8 cellular contexts compared by ENCODE assay signal in genomic region chr1:236282719-236283118, GRCh38. TPM values are rescaled to one million over a fixed set of nuclear protein-coding genes. Genes with fewer than 3 reads are reported as not detected.
DNase-seq lines count a peak whose midpoint lies in the region; ATAC-seq and TF ChIP-seq lines count a peak whose summit lies in the region.

No MANE protein-coding gene starts in this region.

- H4K20me1 ChIP-seq in OCI-LY1 (ENCODE audit: insufficient read depth, low read length): no peaks in the 10 kb centered on the region

- H3K9ac ChIP-seq in OCI-LY1 (ENCODE audit: low read length) (peak overlapping the region; percentile 57; the same call in 1 of the 2 replicates), parathyroid adenoma (no peak overlapping the region)

- ATAC-seq in aorta (ENCODE audit: low FRiP score) (no peak), HG02885 (IDR thresholded peaks at IDR 0.05; ENCODE audit: poor library complexity, unreplicated experiment) (no peak), GM18511 (IDR thresholded peaks at IDR 0.05; ENCODE audit: unreplicated experiment) (no peak), esophagus mucosa (no peak)

- no peaks in the 10 kb centered on the region for H3F3A ChIP-seq in OCI-LY1 (ENCODE audit: insufficient read depth, low read length)

- H3K9me2 ChIP-seq in OCI-LY1 (ENCODE audit: low read depth, low read length): no peaks in the 10 kb centered on the region

- peak overlapping the region; percentile 92 for H3K4me2 ChIP-seq in OCI-LY1 (ENCODE audit: low read length)
- no peak overlapping the region for H3K4me2 ChIP-seq in parathyroid adenoma (ENCODE audit: low read length)

- H3K4me3 Mint-ChIP-seq in endothelial cell (ENCODE audit: unreplicated experiment): peak overlapping the region; percentile 65

- H3K36me3 ChIP-seq in OCI-LY1 (ENCODE audit: insufficient read depth, low read length) (no peaks in the 10 kb centered on the region), parathyroid adenoma (ENCODE audit: control insufficient read depth, insufficient read depth, low read length) (no peaks in the 10 kb centered on the region), aorta (ENCODE audit: control insufficient read depth in 1 of 2, insufficient read depth in 2 of 2, low read length in 1 of 2) (no peaks in the 10 kb centered on the region)

- H3K79me2 ChIP-seq in OCI-LY1 (ENCODE audit: insufficient read depth, low read length) (no peaks in the 10 kb centered on the region), parathyroid adenoma (peaks cover 5% of the 10 kb centered on the region)

- H2AFZ ChIP-seq in OCI-LY1 (ENCODE audit: low read length): no peak overlapping the region
- peak overlapping the region; percentile 93 for H2AFZ ChIP-seq in parathyroid adenoma

- H3K4me1 ChIP-seq in OCI-LY1 (ENCODE audit: insufficient read depth, low read length, severe bottlenecking) (peaks cover 41% of the 10 kb centered on the region), parathyroid adenoma (no peaks in the 10 kb centered on the region), aorta (ENCODE audit: control insufficient read depth in 1 of 2, insufficient read depth in 2 of 2, low read length in 2 of 2) (peaks cover 0 to 6% of the 10 kb centered on the region in 2 donors)

- no peaks in the 10 kb centered on the region for H3K9me3 Mint-ChIP-seq in endothelial cell (ENCODE audit: unreplicated experiment)

- WGBS in aorta, 2 donors: 70% methylated on average over 2 of the region's 2 CpGs

- no peaks in the 10 kb centered on the region for H3K36me3 Mint-ChIP-seq in endothelial cell (ENCODE audit: low read depth, unreplicated experiment)

- H3K9me3 ChIP-seq in OCI-LY1 (ENCODE audit: low read length) (no peaks in the 10 kb centered on the region), parathyroid adenoma (ENCODE audit: control insufficient read depth, low read length) (no peaks in the 10 kb centered on the region), aorta (ENCODE audit: control insufficient read depth, low read length) (no peaks in the 10 kb centered on the region)

- H3K4me1 Mint-ChIP-seq in endothelial cell (ENCODE audit: unreplicated experiment): peaks cover 15% of the 10 kb centered on the region

- TF ChIP-seq CTCF in OCI-LY1 (IDR thresholded peaks at IDR 0.05; ENCODE audit: low read length) (no peak), endothelial cell (IDR thresholded peaks at IDR 0.05; ENCODE audit: unreplicated experiment) (no peak), parathyroid adenoma (IDR thresholded peaks at IDR 0.05) (no peak)

- H3K4me3 ChIP-seq in GM08714 (ENCODE audit: low read length) (peak overlapping the region; percentile 88), OCI-LY1 (ENCODE audit: low read depth, low read length, poor library complexity, severe bottlenecking) (peak overlapping the region; percentile 83), parathyroid adenoma (ENCODE audit: low read depth, low read length) (peak overlapping the region; percentile 83), aorta (ENCODE audit: low read length in 2 of 2) (no peak overlapping the region)

- H3K27me3 ChIP-seq in OCI-LY1 (ENCODE audit: insufficient read depth, low read length) (no peaks in the 10 kb centered on the region), parathyroid adenoma (ENCODE audit: control insufficient read depth, insufficient read depth, low read length) (no peaks in the 10 kb centered on the region), aorta (ENCODE audit: control insufficient read depth in 1 of 2, insufficient read depth in 2 of 2, low read length in 1 of 2) (no peaks in the 10 kb centered on the region)

- H3K27ac ChIP-seq in OCI-LY1 (ENCODE audit: low read depth, low read length, poor library complexity, severe bottlenecking): peak overlapping the region; percentile 11
- no peak overlapping the region for H3K27ac ChIP-seq in parathyroid adenoma
- no peak overlapping the region for H3K27ac ChIP-seq in aorta (ENCODE audit: low read depth in 1 of 2, low read length in 2 of 2)

- intact Hi-C loops in aorta (cut with DNase I): no loop called here

- H3K27ac Mint-ChIP-seq in endothelial cell (ENCODE audit: unreplicated experiment): no peak overlapping the region

- DNase-seq in endothelial cell (ENCODE audit: low spot score) (no peak), aorta (no peak)

- H3K27me3 Mint-ChIP-seq in endothelial cell (ENCODE audit: unreplicated experiment): peaks cover 11% of the 10 kb centered on the region

RNA-seq across cellular contexts. Expression of gene ERO1B, which starts 1.0 kb away (rescaled TPM):
- total RNA-seq in endothelial cell (ENCODE audit: unreplicated experiment) (6.8 TPM), aorta (10 to 100 TPM in 1 of 2 donors, 1 to 10 TPM in 1; 9.6 to 12.9 TPM), esophagus mucosa (1.1 TPM)
- 1 to 10 TPM; 1.9 to 8.9 TPM for polyA plus RNA-seq in aorta

Comparison
In these comparisons a context has a peak if more than half of its experiments do, and no peak if none do; other contexts are left out.
1. H3K4me3 ChIP-seq: peak in GM08714 (single experiment), OCI-LY1 (single experiment) and parathyroid adenoma (single experiment); none in aorta (0 of 2).